14 cellular contexts compared by ENCODE assay signal in genomic region chr7:116322541-116322940, GRCh38.
A peak's percentile ranks its signal among the peaks of the same experiment; 100 is the strongest.
DNase-seq lines count a peak whose midpoint lies in the region; ATAC-seq and TF ChIP-seq lines count a peak whose summit lies in the region.
"Had no signal": no experiment of that assay in that cellular context is flagged by ENCODE, and none has a peak within 500 bp of the region (broad histone marks: within the 10 kb centered on the region; RNA-seq: fewer than 3 reads in every experiment).

No MANE protein-coding gene starts in this region.

- peaks cover 82% of the 10 kb centered on the region for H3K4me1 Mint-ChIP-seq in HFFc6 (ENCODE audit: low read depth)
- H3K4me1 Mint-ChIP-seq in CD4-positive, alpha-beta T cell (ENCODE audit: low read depth) = no peaks in the 10 kb centered on the region

- WGBS in SK-N-SH (ENCODE audit: low lambda C conversion rate) = 67% methylated on average over 2 of the region's 2 CpGs

- H3K36me3 ChIP-seq in SK-N-SH (replicated peaks in 1 of 2; ENCODE audit: control insufficient read depth in 1 of 2, insufficient read depth in 2 of 2, low read length in 1 of 2) (no peaks in the 10 kb centered on the region), fibroblast of lung (ENCODE audit: control insufficient read depth, insufficient read depth, low read length) (no peaks in the 10 kb centered on the region), tibial artery (no peaks in the 10 kb centered on the region)

- peaks cover 30% of the 10 kb centered on the region for H3F3A ChIP-seq in SK-N-SH (replicated peaks; ENCODE audit: insufficient read depth)

- no peaks in the 10 kb centered on the region for H3K9me3 Mint-ChIP-seq in HFFc6
- H3K9me3 Mint-ChIP-seq in CD4-positive, alpha-beta T cell = no peaks in the 10 kb centered on the region

- no peak for ATAC-seq in CD4-positive, alpha-beta T cell (ENCODE audit: poor library complexity)

- H3K4me3 ChIP-seq in SK-N-SH (ENCODE audit: low read depth in 2 of 2, low read length in 1 of 2) (no peak overlapping the region), fibroblast of lung (replicated peaks in 1 of 4; ENCODE audit: control extremely low read depth in 1 of 4, insufficient read depth in 1 of 4, low read depth in 3 of 4, low read length in 4 of 4) (no peak overlapping the region), tibial artery (no peak overlapping the region)

- H3K27ac ChIP-seq in SK-N-SH (ENCODE audit: low read depth in 2 of 2, low read length in 1 of 2) (no peak overlapping the region), fibroblast of lung (ENCODE audit: insufficient read depth, low read length) (peak overlapping the region; percentile 12), tibial artery (peak overlapping the region; percentile 8 to 43)
- no peak overlapping the region for H3K27ac ChIP-seq in CD4-positive, alpha-beta T cell (ENCODE audit: low read depth, low read length)

- CTCF ChIA-PET in SK-N-SH (lab: Yijun Ruan, JAX) = no interaction called here
- CTCF ChIA-PET in CD4-positive, alpha-beta T cell (lab: Charles Lee) = no interaction called here

- H3K9ac ChIP-seq in SK-N-SH (no peak overlapping the region), fibroblast of lung (ENCODE audit: insufficient read depth, low read length) (no peak overlapping the region)

- peaks cover 41% of the 10 kb centered on the region for H3K36me3 Mint-ChIP-seq in HFFc6 (ENCODE audit: low read depth)
- no peaks in the 10 kb centered on the region for H3K36me3 Mint-ChIP-seq in CD4-positive, alpha-beta T cell (ENCODE audit: low read depth)

- H3K4me1 ChIP-seq in SK-N-SH (ENCODE audit: control insufficient read depth in 1 of 2, insufficient read depth in 2 of 2, low read depth in 1 of 2, low read length in 1 of 2) (peaks cover 0 to 13% of the 10 kb centered on the region in 2 experiments; a peak in 2 of 4 replicates), fibroblast of lung (ENCODE audit: control insufficient read depth, extremely low read depth, insufficient read depth, low read length) (peaks cover 2% of the 10 kb centered on the region), tibial artery (peaks cover 0 to 42% (median 5%) of the 10 kb centered on the region in 4 donors)

- H3K79me2 ChIP-seq in SK-N-SH (ENCODE audit: insufficient read depth) (no peaks in the 10 kb centered on the region), fibroblast of lung (ENCODE audit: control insufficient read depth, insufficient read depth, low read length) (no peaks in the 10 kb centered on the region)

- H2AFZ ChIP-seq in SK-N-SH (ENCODE audit: low read depth) (peak overlapping the region; percentile 0; the same call in 1 of the 2 replicates), fibroblast of lung (ENCODE audit: low read length) (no peak overlapping the region)

- H4K20me1 ChIP-seq in SK-N-SH (ENCODE audit: insufficient read depth) (no peaks in the 10 kb centered on the region), fibroblast of lung (ENCODE audit: control insufficient read depth, extremely low read depth, insufficient read depth, low read length) (no peaks in the 10 kb centered on the region)

- H3K27me3 Mint-ChIP-seq in HFFc6 (ENCODE audit: insufficient read depth) = no peaks in the 10 kb centered on the region
- peaks cover 8% of the 10 kb centered on the region for H3K27me3 Mint-ChIP-seq in CD4-positive, alpha-beta T cell

- TF ChIP-seq EP300 in SK-N-SH (IDR thresholded peaks at IDR 0.05; ENCODE audit: borderline replicate concordance in 1 of 2, low read depth in 1 of 2, low read length in 1 of 2) = no peak

- no peak for TF ChIP-seq RAD21 in SK-N-SH (IDR thresholded peaks at IDR 0.05; ENCODE audit: low read length)

- TF ChIP-seq CTCF in HFFc6 (IDR thresholded peaks at IDR 0.05) (no peak), SK-N-SH (IDR thresholded peaks at IDR 0.05) (no peak), fibroblast of lung (conservative IDR thresholded peaks at IDR 0.05 in 1 of 2, IDR thresholded peaks at IDR 0.05 in 1 of 2; ENCODE audit: low read depth in 1 of 2, low read length in 2 of 2) (no peak), tibial artery (IDR thresholded peaks at IDR 0.05) (no peak), GM13977 (IDR thresholded peaks at IDR 0.05; ENCODE audit: extremely low read depth, insufficient read depth, missing control alignments) (no peak)
- TF ChIP-seq CTCF in CD4-positive, alpha-beta T cell (IDR thresholded peaks at IDR 0.05) = no peak

- H3K27ac Mint-ChIP-seq in HFFc6 = peak overlapping the region; percentile 69
- H3K27ac Mint-ChIP-seq in CD4-positive, alpha-beta T cell = no peak overlapping the region

- peaks cover 5% of the 10 kb centered on the region; the same call in 1 of the 2 replicates for H3K9me3 ChIP-seq in SK-N-SH
- H3K9me3 ChIP-seq in fibroblast of lung (ENCODE audit: control insufficient read depth, insufficient read depth, low read depth, low read length) = no peaks in the 10 kb centered on the region
- no peaks in the 10 kb centered on the region for H3K9me3 ChIP-seq in tibial artery
- no peaks in the 10 kb centered on the region for H3K9me3 ChIP-seq in CD4-positive, alpha-beta T cell (ENCODE audit: control insufficient read depth, low read length)

- DNase-seq in HFFc6 (no peak), SK-N-SH (no peak), fibroblast of lung (ENCODE audit: low read depth in 2 of 2) (peak in 1 of 2 donors; percentile 67), tibial artery (no peak), midbrain (lab: John Stamatoyannopoulos, UW) (no peak), GM13977 (ENCODE audit: low spot score) (no peak)
- DNase-seq in CD4-positive, alpha-beta T cell = no peak
- DNase-seq: KG1, MM.1S, NCI-H1930, NCI-H2171, NCI-H774, SIG-M5, SW 1271 had no signal

- in situ Hi-C loops in GM13977 (cut with MboI; ENCODE audit: low pct_unique_long_range_greater_than_20kb, low sequenced_read_pairs, unreplicated experiment) = no loop called here

- no peaks in the 10 kb centered on the region for H3K27me3 ChIP-seq in SK-N-SH (ENCODE audit: insufficient read depth)
- no peaks in the 10 kb centered on the region for H3K27me3 ChIP-seq in fibroblast of lung (ENCODE audit: control insufficient read depth, insufficient read depth, low read length)
- H3K27me3 ChIP-seq in tibial artery = no peaks in the 10 kb centered on the region
- H3K27me3 ChIP-seq in CD4-positive, alpha-beta T cell (ENCODE audit: control insufficient read depth, insufficient read depth, low read length) = no peaks in the 10 kb centered on the region

- peak overlapping the region; percentile 54; the same call in 1 of the 2 replicates for H3K4me3 Mint-ChIP-seq in HFFc6
- no peak overlapping the region for H3K4me3 Mint-ChIP-seq in CD4-positive, alpha-beta T cell

- POLR2A ChIA-PET in SK-N-SH (lab: Yijun Ruan, JAX) = no interaction called here
- POLR2A ChIA-PET in CD4-positive, alpha-beta T cell (lab: Charles Lee) = interaction anchor here (0.6 kb wide), 1 partner anchor 8 kb away, joined by 3 read pairs; no protein-coding TSS in a partner anchor

- H3K9me2 ChIP-seq in SK-N-SH = no peaks in the 10 kb centered on the region

- no peak overlapping the region for H3K4me2 ChIP-seq in SK-N-SH
- no peak overlapping the region for H3K4me2 ChIP-seq in fibroblast of lung (ENCODE audit: extremely low read depth, insufficient read depth, low read length)

- intact Hi-C loops in tibial artery (cut with DNase I; ENCODE audit: low total_unique reads) = no loop called here
- intact Hi-C loops in CD4-positive, alpha-beta T cell (cut with DNase I, micrococcal nuclease) = no loop called here

TF ChIP-seq in SK-N-SH, 30 proteins besides CTCF, POLR2A, EP300 and RAD21:
- TF ChIP-seq NRF1 (IDR thresholded peaks at IDR 0.05; ENCODE audit: low read depth, low read length) (no peak), YY1 (IDR thresholded peaks at IDR 0.05; ENCODE audit: low read depth) (peak; percentile 25; the same call in 1 of the 2 replicates)

Comparison
In these comparisons a context has a peak if more than half of its experiments do, and no peak if none do; other contexts are left out.
1. H3K27ac ChIP-seq: peak in fibroblast of lung (single experiment) and tibial artery (2 of 2); none in SK-N-SH (0 of 2) and CD4-positive, alpha-beta T cell (single experiment).